In genomic region chr1:68276448-68276847, GRCh38 we compare ENCODE assay signal across 1 cellular context.
A peak's percentile ranks its signal among the peaks of the same experiment; 100 is the strongest.
TF ChIP-seq lines count a peak whose summit lies in the region.

No MANE protein-coding gene starts in this region.

TF ChIP-seq in GM23338, 12 proteins besides CTCF, POLR2A, EP300 and RAD21 (continued from another document):
- TF ChIP-seq, protein P1, sequence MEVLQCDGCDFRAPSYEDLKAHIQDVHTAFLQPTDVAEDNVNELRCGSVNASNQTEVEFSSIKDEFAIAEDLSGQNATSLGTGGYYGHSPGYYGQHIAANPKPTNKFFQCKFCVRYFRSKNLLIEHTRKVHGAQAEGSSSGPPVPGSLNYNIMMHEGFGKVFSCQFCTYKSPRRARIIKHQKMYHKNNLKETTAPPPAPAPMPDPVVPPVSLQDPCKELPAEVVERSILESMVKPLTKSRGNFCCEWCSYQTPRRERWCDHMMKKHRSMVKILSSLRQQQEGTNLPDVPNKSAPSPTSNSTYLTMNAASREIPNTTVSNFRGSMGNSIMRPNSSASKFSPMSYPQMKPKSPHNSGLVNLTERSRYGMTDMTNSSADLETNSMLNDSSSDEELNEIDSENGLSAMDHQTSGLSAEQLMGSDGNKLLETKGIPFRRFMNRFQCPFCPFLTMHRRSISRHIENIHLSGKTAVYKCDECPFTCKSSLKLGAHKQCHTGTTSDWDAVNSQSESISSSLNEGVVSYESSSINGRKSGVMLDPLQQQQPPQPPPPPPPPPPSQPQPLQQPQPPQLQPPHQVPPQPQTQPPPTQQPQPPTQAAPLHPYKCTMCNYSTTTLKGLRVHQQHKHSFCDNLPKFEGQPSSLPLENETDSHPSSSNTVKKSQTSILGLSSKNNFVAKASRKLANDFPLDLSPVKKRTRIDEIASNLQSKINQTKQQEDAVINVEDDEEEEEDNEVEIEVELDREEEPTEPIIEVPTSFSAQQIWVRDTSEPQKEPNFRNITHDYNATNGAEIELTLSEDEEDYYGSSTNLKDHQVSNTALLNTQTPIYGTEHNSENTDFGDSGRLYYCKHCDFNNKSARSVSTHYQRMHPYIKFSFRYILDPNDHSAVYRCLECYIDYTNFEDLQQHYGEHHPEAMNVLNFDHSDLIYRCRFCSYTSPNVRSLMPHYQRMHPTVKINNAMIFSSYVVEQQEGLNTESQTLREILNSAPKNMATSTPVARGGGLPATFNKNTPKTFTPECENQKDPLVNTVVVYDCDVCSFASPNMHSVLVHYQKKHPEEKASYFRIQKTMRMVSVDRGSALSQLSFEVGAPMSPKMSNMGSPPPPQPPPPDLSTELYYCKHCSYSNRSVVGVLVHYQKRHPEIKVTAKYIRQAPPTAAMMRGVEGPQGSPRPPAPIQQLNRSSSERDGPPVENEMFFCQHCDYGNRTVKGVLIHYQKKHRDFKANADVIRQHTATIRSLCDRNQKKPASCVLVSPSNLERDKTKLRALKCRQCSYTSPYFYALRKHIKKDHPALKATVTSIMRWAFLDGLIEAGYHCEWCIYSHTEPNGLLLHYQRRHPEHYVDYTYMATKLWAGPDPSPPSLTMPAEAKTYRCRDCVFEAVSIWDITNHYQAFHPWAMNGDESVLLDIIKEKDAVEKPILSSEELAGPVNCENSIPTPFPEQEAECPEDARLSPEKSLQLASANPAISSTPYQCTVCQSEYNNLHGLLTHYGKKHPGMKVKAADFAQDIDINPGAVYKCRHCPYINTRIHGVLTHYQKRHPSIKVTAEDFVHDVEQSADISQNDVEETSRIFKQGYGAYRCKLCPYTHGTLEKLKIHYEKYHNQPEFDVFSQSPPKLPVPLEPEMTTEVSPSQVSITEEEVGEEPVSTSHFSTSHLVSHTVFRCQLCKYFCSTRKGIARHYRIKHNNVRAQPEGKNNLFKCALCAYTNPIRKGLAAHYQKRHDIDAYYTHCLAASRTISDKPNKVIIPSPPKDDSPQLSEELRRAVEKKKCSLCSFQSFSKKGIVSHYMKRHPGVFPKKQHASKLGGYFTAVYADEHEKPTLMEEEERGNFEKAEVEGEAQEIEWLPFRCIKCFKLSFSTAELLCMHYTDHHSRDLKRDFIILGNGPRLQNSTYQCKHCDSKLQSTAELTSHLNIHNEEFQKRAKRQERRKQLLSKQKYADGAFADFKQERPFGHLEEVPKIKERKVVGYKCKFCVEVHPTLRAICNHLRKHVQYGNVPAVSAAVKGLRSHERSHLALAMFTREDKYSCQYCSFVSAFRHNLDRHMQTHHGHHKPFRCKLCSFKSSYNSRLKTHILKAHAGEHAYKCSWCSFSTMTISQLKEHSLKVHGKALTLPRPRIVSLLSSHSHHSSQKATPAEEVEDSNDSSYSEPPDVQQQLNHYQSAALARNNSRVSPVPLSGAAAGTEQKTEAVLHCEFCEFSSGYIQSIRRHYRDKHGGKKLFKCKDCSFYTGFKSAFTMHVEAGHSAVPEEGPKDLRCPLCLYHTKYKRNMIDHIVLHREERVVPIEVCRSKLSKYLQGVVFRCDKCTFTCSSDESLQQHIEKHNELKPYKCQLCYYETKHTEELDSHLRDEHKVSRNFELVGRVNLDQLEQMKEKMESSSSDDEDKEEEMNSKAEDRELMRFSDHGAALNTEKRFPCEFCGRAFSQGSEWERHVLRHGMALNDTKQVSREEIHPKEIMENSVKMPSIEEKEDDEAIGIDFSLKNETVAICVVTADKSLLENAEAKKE (CRISPR knock-in tag; IDR thresholded peaks at IDR 0.05): peak; percentile 97
- TF ChIP-seq POLR2AphosphoS5 (IDR thresholded peaks at IDR 0.05; ENCODE audit: low read depth): no peak
- TF ChIP-seq CREB1 (CRISPR knock-in tag; IDR thresholded peaks at IDR 0.05; ENCODE audit: low read depth): no peak
- no peak for TF ChIP-seq EZH2 (IDR thresholded peaks at IDR 0.05; ENCODE audit: low read depth, unreplicated experiment)
- TF ChIP-seq REST (IDR thresholded peaks at IDR 0.05; ENCODE audit: unreplicated experiment): no peak
